ENCODE assay signal across 13 cellular contexts in genomic region chr5:137453476-137454080, GRCh38. TPM values are rescaled to one million over a fixed set of nuclear protein-coding genes. Genes with fewer than 3 reads are reported as not detected.
DNase-seq lines count a peak whose midpoint lies in the region; FAIRE-seq and TF ChIP-seq lines count a peak whose summit lies in the region.
"Had no signal": no experiment of that assay in that cellular context is flagged by ENCODE, and none has a peak within 500 bp of the region (broad histone marks: within the 10 kb centered on the region; RNA-seq: fewer than 3 reads in every experiment).

No MANE protein-coding gene starts in this region.

- WGBS in GM23248 (ENCODE audit: low coverage in 1 of 2, low lambda C conversion rate in 2 of 2, missing lambda C conversion rate in 2 of 2), 2 experiments, result 64 to 66% methylated on average over 6 of the region's 6 CpGs
- WGBS in esophagus squamous epithelium, 2 donors, result 46 to 52% methylated on average over 6 of the region's 6 CpGs

- DNase-seq in GM23248 (peak; percentile 73), NCI-H1048 (lab: John Stamatoyannopoulos, UW) (peak; percentile 26), bronchial epithelial cell (ENCODE audit: low read depth) (peak; percentile 65), medulla oblongata (ENCODE audit: extremely low spot score) (peak; percentile 31), NCI-H187 (lab: John Stamatoyannopoulos, UW) (no peak), hippocampal formation (lab: John Stamatoyannopoulos, UW) (no peak), esophagus squamous epithelium (lab: John Stamatoyannopoulos, UW) (no peak), vagina (ENCODE audit: extremely low spot score in 2 of 2) (no peak)
- DNase-seq: activated CD8-positive, alpha-beta memory T cell treated with anti-CD3 and anti-CD28 coated beads, Interleukin-2, amount 50 U/mL, for 4 hours; effector memory CD4-positive, alpha-beta T cell; GF-D8; naive thymus-derived CD4-positive, alpha-beta T cell had no signal

- no peaks in the 10 kb centered on the region for H3K27me3 ChIP-seq in GM23248 (replicated peaks; ENCODE audit: insufficient read depth)
- no peaks in the 10 kb centered on the region for H3K27me3 ChIP-seq in bronchial epithelial cell (ENCODE audit: control insufficient read depth, insufficient read depth, low read length)
- peaks cover 0 to 4% (median 0%) of the 10 kb centered on the region in 4 donors for H3K27me3 ChIP-seq in esophagus squamous epithelium
- H3K27me3 ChIP-seq in vagina, result no peaks in the 10 kb centered on the region

- no peaks in the 10 kb centered on the region; the same call in 1 of the 2 replicates for H3F3A ChIP-seq in GM23248 (ENCODE audit: insufficient read depth)

- peaks cover 8% of the 10 kb centered on the region for H3K9me2 ChIP-seq in GM23248 (ENCODE audit: insufficient read depth)

- in situ Hi-C loops in GM23248 (cut with MboI), result no loop called here

- TF ChIP-seq CTCF in bronchial epithelial cell (IDR thresholded peaks at IDR 0.05; ENCODE audit: insufficient read depth, low read length, severe bottlenecking) (no peak), esophagus squamous epithelium (IDR thresholded peaks at IDR 0.05) (no peak), vagina (IDR thresholded peaks at IDR 0.05) (no peak)

- H3K79me2 ChIP-seq in GM23248 (ENCODE audit: insufficient read depth), result peaks cover 98% of the 10 kb centered on the region

- H2AFZ ChIP-seq in GM23248, result no peak overlapping the region
- H2AFZ ChIP-seq: PC-9 had no signal

- intact Hi-C loops in esophagus squamous epithelium (cut with DNase I), result no loop called here
- intact Hi-C loops in vagina (cut with DNase I), result no loop called here

- peaks cover 25% of the 10 kb centered on the region for H4K20me1 ChIP-seq in GM23248 (ENCODE audit: insufficient read depth)

- no peak overlapping the region for H3K4me2 ChIP-seq in GM23248 (ENCODE audit: unreplicated experiment)
- H3K4me2 ChIP-seq: PC-9 had no signal

- TF ChIP-seq POLR2A in esophagus squamous epithelium (IDR thresholded peaks at IDR 0.05) (no peak), vagina (IDR thresholded peaks at IDR 0.05) (no peak)

- no peaks in the 10 kb centered on the region for H3K9me3 ChIP-seq in GM23248 (ENCODE audit: low read depth)
- no peaks in the 10 kb centered on the region for H3K9me3 ChIP-seq in esophagus squamous epithelium
- no peaks in the 10 kb centered on the region for H3K9me3 ChIP-seq in vagina

- H3K4me1 ChIP-seq in GM23248 (ENCODE audit: insufficient read depth), result no peaks in the 10 kb centered on the region
- H3K4me1 ChIP-seq in esophagus squamous epithelium, result no peaks in the 10 kb centered on the region
- H3K4me1 ChIP-seq in vagina, result no peaks in the 10 kb centered on the region

- no peak overlapping the region for H3K9ac ChIP-seq in GM23248

- H3K4me3 ChIP-seq in GM23248 (no peak overlapping the region), bronchial epithelial cell (ENCODE audit: low read depth, low read length) (no peak overlapping the region), esophagus squamous epithelium (no peak overlapping the region), vagina (no peak overlapping the region)
- H3K4me3 ChIP-seq: PC-9 had no signal

- H3K36me3 ChIP-seq in GM23248 (ENCODE audit: low read depth) (no peaks in the 10 kb centered on the region), bronchial epithelial cell (ENCODE audit: control insufficient read depth, insufficient read depth, low read length) (no peaks in the 10 kb centered on the region), esophagus squamous epithelium (no peaks in the 10 kb centered on the region), vagina (no peaks in the 10 kb centered on the region)

- H3K27ac ChIP-seq in GM23248, result no peak overlapping the region
- H3K27ac ChIP-seq in esophagus squamous epithelium, result no peak overlapping the region
- H3K27ac ChIP-seq in vagina, result no peak overlapping the region
- H3K27ac ChIP-seq: PC-9 had no signal

- FAIRE-seq in bronchial epithelial cell (lab: Jason Lieb, UNC), result peak; percentile 23

RNA-seq across cellular contexts. Expression of gene SPOCK1, which starts 45.5 kb away (rescaled TPM):
- total RNA-seq in GM23248 (2014; rRNA removed; shearing (Covaris generic)), result 238 and 268 TPM in 2 replicates
- polyA plus RNA-seq in GM23248 (2016; fragmentation: Nextera tagmentation; extraction: Ambion mirVana), result 471 and 532 TPM in 2 replicates
- total RNA-seq in bronchial epithelial cell (6.8 and 8.2 TPM in 2 replicates), esophagus squamous epithelium (10 to 100 TPM in 2 of 4 donors, 1 to 10 TPM in 1, under 1 TPM in 1; 0.99 to 21.9 (median 8.1) TPM), vagina (70.7 TPM)
- polyA plus RNA-seq: naive thymus-derived CD4-positive, alpha-beta T cell had no signal

Comparison
In these comparisons a context has a peak if more than half of its experiments do, and no peak if none do; other contexts are left out.
1. DNase-seq: peak in GM23248 (single experiment), NCI-H1048 (single experiment), bronchial epithelial cell (single experiment) and medulla oblongata (single experiment); none in NCI-H187 (0 of 2), hippocampal formation (0 of 2), esophagus squamous epithelium (single experiment) and vagina (0 of 2).